In genomic region chr17:69575346-69575761, GRCh38 we compare ENCODE assay signal across 8 cellular contexts.
DNase-seq lines count a peak whose midpoint lies in the region; ATAC-seq and TF ChIP-seq lines count a peak whose summit lies in the region.

No MANE protein-coding gene starts in this region.

- H3K36me3 ChIP-seq in osteoblast (ENCODE audit: insufficient read depth, low read length) = no peaks in the 10 kb centered on the region

- CTCF ChIA-PET in WTC11 (lab: Charles Lee) = no interaction called here

- H3K4me3 Mint-ChIP-seq in WTC11 (no peak overlapping the region), T-helper 17 cell (no peak overlapping the region)

- no peaks in the 10 kb centered on the region for H3K27me3 ChIP-seq in osteoblast (ENCODE audit: insufficient read depth, low read length)

- no peaks in the 10 kb centered on the region for H3K9me3 Mint-ChIP-seq in WTC11

- peak overlapping the region; percentile 56 for H3K27ac ChIP-seq in osteoblast (ENCODE audit: low read depth, low read length)

- TF ChIP-seq CTCF in osteoblast (IDR thresholded peaks at IDR 0.05; ENCODE audit: extremely low read depth, low read depth, low read length) (no peak), WTC11 (IDR thresholded peaks at IDR 0.05) (no peak)

- no peak overlapping the region for H3K4me3 ChIP-seq in osteoblast (ENCODE audit: insufficient read depth, low read length)

- no peaks in the 10 kb centered on the region for H3K79me2 ChIP-seq in osteoblast (ENCODE audit: insufficient read depth, low read length)

- no peaks in the 10 kb centered on the region for H4K20me1 ChIP-seq in osteoblast (ENCODE audit: insufficient read depth, low read length)

- POLR2A ChIA-PET in WTC11 (lab: Charles Lee) = no interaction called here

- H3K4me1 Mint-ChIP-seq in WTC11 (peaks cover 26% of the 10 kb centered on the region), T-helper 17 cell (peaks cover 2% of the 10 kb centered on the region)

- H3K27ac Mint-ChIP-seq in WTC11 = no peak overlapping the region
- H3K27ac Mint-ChIP-seq in T-helper 17 cell = no peak overlapping the region

- no peak overlapping the region for H2AFZ ChIP-seq in osteoblast (ENCODE audit: low read length)

- H3K27me3 Mint-ChIP-seq in WTC11 (ENCODE audit: low read depth) = peaks cover 6% of the 10 kb centered on the region
- H3K27me3 Mint-ChIP-seq in T-helper 17 cell = peaks cover 36% of the 10 kb centered on the region

- H3K36me3 Mint-ChIP-seq in WTC11 (no peaks in the 10 kb centered on the region), T-helper 17 cell (ENCODE audit: low read depth) (peaks cover 6% of the 10 kb centered on the region)

- DNase-seq in DMS79 (lab: John Stamatoyannopoulos, UW) = peak; percentile 42
- DNase-seq in NCI-H2029 (lab: John Stamatoyannopoulos, UW) = peak; percentile 21
- DNase-seq in dermis blood vessel endothelial cell = peak; percentile 62
- no peak for DNase-seq in osteoblast (ENCODE audit: insufficient read length, low spot score, missing footprints)
- no peak for DNase-seq in WTC11 (ENCODE audit: low spot score)
- no peak for DNase-seq in T-helper 17 cell

- peaks cover 24% of the 10 kb centered on the region for H3K4me1 ChIP-seq in osteoblast (ENCODE audit: insufficient read depth, low read length)

- H3K4me2 ChIP-seq in osteoblast (ENCODE audit: insufficient read depth, low read length) = peak overlapping the region; percentile 58

- H3K9me3 ChIP-seq in osteoblast (ENCODE audit: low read depth, low read length) (no peaks in the 10 kb centered on the region), T-helper 17 cell (ENCODE audit: control insufficient read depth, low read length, poor library complexity, severe bottlenecking) (no peaks in the 10 kb centered on the region)

- ATAC-seq in WTC11 (no peak), GM18517 (IDR thresholded peaks at IDR 0.05; ENCODE audit: unreplicated experiment) (no peak), T-helper 17 cell (no peak), HG03442 (IDR thresholded peaks at IDR 0.05; ENCODE audit: unreplicated experiment) (no peak)

TF ChIP-seq in WTC11, 78 proteins besides CTCF, POLR2A, EP300 and RAD21:
- no peak for TF ChIP-seq SMAD4 (CRISPR knock-in tag; IDR thresholded peaks at IDR 0.05)
- TF ChIP-seq ZNF121 (CRISPR knock-in tag; IDR thresholded peaks at IDR 0.05) = no peak
- no peak for TF ChIP-seq ZSCAN18 (CRISPR knock-in tag; IDR thresholded peaks at IDR 0.05)
- no peak for TF ChIP-seq FOXK1 (CRISPR knock-in tag; IDR thresholded peaks at IDR 0.05)
- TF ChIP-seq IRF2 (CRISPR knock-in tag; IDR thresholded peaks at IDR 0.05; ENCODE audit: borderline replicate concordance, low read depth) = no peak
- TF ChIP-seq FOXJ3 (CRISPR knock-in tag; IDR thresholded peaks at IDR 0.05; ENCODE audit: borderline replicate concordance) = no peak
- no peak for TF ChIP-seq TEAD4 (CRISPR knock-in tag; IDR thresholded peaks at IDR 0.05)
- TF ChIP-seq ZNF317 (CRISPR knock-in tag; IDR thresholded peaks at IDR 0.05; ENCODE audit: borderline replicate concordance, low read depth) = no peak
- TF ChIP-seq, protein P1, sequence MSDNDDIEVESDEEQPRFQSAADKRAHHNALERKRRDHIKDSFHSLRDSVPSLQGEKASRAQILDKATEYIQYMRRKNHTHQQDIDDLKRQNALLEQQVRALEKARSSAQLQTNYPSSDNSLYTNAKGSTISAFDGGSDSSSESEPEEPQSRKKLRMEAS (CRISPR knock-in tag; IDR thresholded peaks at IDR 0.05) = no peak
- no peak for TF ChIP-seq NR1H2 (CRISPR knock-in tag; IDR thresholded peaks at IDR 0.05)
- TF ChIP-seq FOXP1 (CRISPR knock-in tag; IDR thresholded peaks at IDR 0.05; ENCODE audit: borderline replicate concordance) = no peak
TF ChIP-seq in WTC11: peak in this region for 0.

Comparison
In these comparisons a context has a peak if more than half of its experiments do, and no peak if none do; other contexts are left out.
1. DNase-seq: peak in DMS79 (single experiment), NCI-H2029 (single experiment) and dermis blood vessel endothelial cell (single experiment); none in osteoblast (single experiment), WTC11 (single experiment) and T-helper 17 cell (0 of 3).